Comparison of ENCODE assay signal across 28 cellular contexts in genomic region chr11:86122773-86123172, GRCh38.
"Had no signal": no experiment of that assay in that cellular context is flagged by ENCODE, and none has a peak within 500 bp of the region (broad histone marks: within the 10 kb centered on the region; RNA-seq: fewer than 3 reads in every experiment).

No MANE protein-coding gene starts in this region.

- H3K36me3 ChIP-seq: heart left ventricle, ovary, prostate gland, stomach, tibial nerve had no signal

- H3K4me3 Mint-ChIP-seq: activated B cell treated with CpG ODN at 0.5 μM for 24 hours; activated naive CD4-positive, alpha-beta T cell treated with anti-CD3 and anti-CD28 coated beads, Interleukin-2, amount 10 ng/mL, durations not matched to agents 7 days and 5 days; immature natural killer cell; mesothelial cell of epicardium; naive B cell; stimulated activated effector memory CD8-positive, alpha-beta T cell treated with anti-CD3 and anti-CD28 coated beads, Interleukin-12 subunit alpha, Interleukin-12 subunit beta, amount 100 ng/mL, for 72 hours; T-helper 17 cell had no signal

- DNase-seq: activated B cell treated with CpG ODN at 0.5 μM for 24 hours; activated CD4-positive, alpha-beta T cell treated with anti-CD3 and anti-CD28 coated beads, Interleukin-2, amount 50 U/mL, for 1 hour; activated effector memory CD4-positive, alpha-beta T cell treated with anti-CD3 and anti-CD28 coated beads, Interleukin-2, amount 50 U/mL, for 16 hours; activated naive CD4-positive, alpha-beta T cell treated with anti-CD3 and anti-CD28 coated beads, Interleukin-2, amount 10 ng/mL, durations not matched to agents 7 days and 5 days; amniotic stem cell; caudate nucleus; foreskin fibroblast; heart left ventricle; hypothalamus; immature natural killer cell; kidney; left colon; mammary epithelial cell; naive B cell; ovary; retina; stimulated activated CD4-positive, alpha-beta T cell treated with anti-CD3 and anti-CD28 coated beads, Interleukin-4, amount 100 ng/mL, for 24 hours; stomach; T-helper 17 cell; T1000 had no signal

- ATAC-seq: esophagus mucosa; heart left ventricle; left colon; sciatic nerve; stimulated activated effector memory CD8-positive, alpha-beta T cell treated with anti-CD3 and anti-CD28 coated beads, Interleukin-12 subunit alpha, Interleukin-12 subunit beta, amount 100 ng/mL, for 72 hours; T-helper 17 cell had no signal

- H3K36me3 Mint-ChIP-seq: activated naive CD4-positive, alpha-beta T cell treated with anti-CD3 and anti-CD28 coated beads, Interleukin-2, amount 10 ng/mL, durations not matched to agents 7 days and 5 days; immature natural killer cell; mesothelial cell of epicardium; naive B cell; stimulated activated effector memory CD8-positive, alpha-beta T cell treated with anti-CD3 and anti-CD28 coated beads, Interleukin-12 subunit alpha, Interleukin-12 subunit beta, amount 100 ng/mL, for 72 hours had no signal

- H3K27ac ChIP-seq: heart left ventricle, ovary, prostate gland, skin epidermis, tibial nerve had no signal

- H3K4me1 ChIP-seq: prostate gland had no signal

- H3K27me3 ChIP-seq: heart left ventricle, ovary, stomach, tibial nerve had no signal

- H3K4me1 Mint-ChIP-seq: activated B cell treated with CpG ODN at 0.5 μM for 24 hours, mesothelial cell of epicardium, naive B cell, T-helper 17 cell had no signal

- H3K27me3 Mint-ChIP-seq: activated B cell treated with CpG ODN at 0.5 μM for 24 hours; activated naive CD4-positive, alpha-beta T cell treated with anti-CD3 and anti-CD28 coated beads, Interleukin-2, amount 10 ng/mL, durations not matched to agents 7 days and 5 days had no signal

- H3K27ac Mint-ChIP-seq: activated B cell treated with CpG ODN at 0.5 μM for 24 hours; activated naive CD4-positive, alpha-beta T cell treated with anti-CD3 and anti-CD28 coated beads, Interleukin-2, amount 10 ng/mL, durations not matched to agents 7 days and 5 days; immature natural killer cell; mesothelial cell of epicardium; stimulated activated effector memory CD8-positive, alpha-beta T cell treated with anti-CD3 and anti-CD28 coated beads, Interleukin-12 subunit alpha, Interleukin-12 subunit beta, amount 100 ng/mL, for 72 hours; T-helper 17 cell had no signal

- H3K9me3 ChIP-seq: heart left ventricle, ovary, prostate gland, stomach, tibial nerve had no signal

- H3K4me3 ChIP-seq: heart left ventricle, ovary, prostate gland, skin epidermis, stomach, tibial nerve had no signal

- FAIRE-seq: endothelial cell of umbilical vein, kidney had no signal

- H3K9me3 Mint-ChIP-seq: activated B cell treated with CpG ODN at 0.5 μM for 24 hours; activated naive CD4-positive, alpha-beta T cell treated with anti-CD3 and anti-CD28 coated beads, Interleukin-2, amount 10 ng/mL, durations not matched to agents 7 days and 5 days; immature natural killer cell; mesothelial cell of epicardium; naive B cell; stimulated activated effector memory CD8-positive, alpha-beta T cell treated with anti-CD3 and anti-CD28 coated beads, Interleukin-12 subunit alpha, Interleukin-12 subunit beta, amount 100 ng/mL, for 72 hours had no signal
